Comparison of ENCODE assay signal across 22 cellular contexts in the genomic region with DNA sequence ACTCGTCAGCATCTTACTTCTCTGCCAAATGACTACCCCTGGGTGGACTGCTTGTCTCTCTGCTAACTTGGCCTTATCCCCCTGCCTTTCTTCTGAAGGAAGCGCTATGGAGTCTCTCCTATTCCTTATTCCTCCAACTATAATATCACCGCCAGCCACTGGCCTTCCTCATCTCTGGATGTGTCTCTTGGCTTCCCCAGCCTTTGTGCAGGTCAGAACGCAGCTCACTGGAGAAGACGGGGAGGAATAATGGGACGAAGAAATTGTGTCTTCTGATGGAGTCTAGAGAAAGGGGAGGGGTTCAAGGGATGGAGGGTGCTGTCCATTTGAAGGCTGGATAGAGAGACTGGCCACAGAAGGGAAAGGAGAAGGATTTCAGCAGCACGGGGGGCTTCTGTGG. TPM values are rescaled to one million over a fixed set of nuclear protein-coding genes. Genes with fewer than 3 reads are reported as not detected.
"Had no signal": no experiment of that assay in that cellular context is flagged by ENCODE, and none has a peak within 500 bp of the region (broad histone marks: within the 10 kb centered on the region; RNA-seq: fewer than 3 reads in every experiment).

No MANE protein-coding gene starts in this region.

- H3K4me1 Mint-ChIP-seq: activated B cell treated with CpG ODN at 0.5 μM for 24 hours; activated CD4-positive, alpha-beta T cell treated with anti-CD3 and anti-CD28 coated beads for 36 hours; activated naive CD4-positive, alpha-beta T cell treated with anti-CD3 and anti-CD28 coated beads, Interleukin-2, amount 10 ng/mL, durations not matched to agents 7 days and 5 days; immature natural killer cell; stimulated activated naive CD8-positive, alpha-beta T cell treated with anti-CD3 and anti-CD28 coated beads, Interleukin-15, amount 100 ng/mL, for 72 hours had no signal

- H3K4me3 ChIP-seq: body of pancreas, cardiac muscle cell, hepatocyte, ovary, psoas muscle, tibial artery had no signal

- ATAC-seq: activated CD4-positive, alpha-beta T cell treated with anti-CD3 and anti-CD28 coated beads for 36 hours; body of pancreas; naive thymus-derived CD8-positive, alpha-beta T cell; stimulated activated naive CD8-positive, alpha-beta T cell treated with anti-CD3 and anti-CD28 coated beads, Interleukin-15, amount 100 ng/mL, for 72 hours had no signal

- H3K27ac ChIP-seq: body of pancreas, cardiac muscle cell, hepatocyte, ovary, psoas muscle, tibial artery had no signal

- H3K4me3 Mint-ChIP-seq: activated B cell treated with CpG ODN at 0.5 μM for 24 hours; activated CD4-positive, alpha-beta T cell treated with anti-CD3 and anti-CD28 coated beads for 36 hours; activated naive CD4-positive, alpha-beta T cell treated with anti-CD3 and anti-CD28 coated beads, Interleukin-2, amount 10 ng/mL, durations not matched to agents 7 days and 5 days; immature natural killer cell; mesothelial cell of epicardium; naive thymus-derived CD8-positive, alpha-beta T cell; stimulated activated naive CD8-positive, alpha-beta T cell treated with anti-CD3 and anti-CD28 coated beads, Interleukin-15, amount 100 ng/mL, for 72 hours; T-helper 1 cell treated with Interleukin-12 subunit alpha and Interleukin-12 subunit beta and Interleukin-4 antibody, amounts not matched to agents 30 μg/mL and 1 μg/mL, for 36 hours had no signal

- H3K4me2 ChIP-seq: hepatocyte had no signal

- H3K27ac Mint-ChIP-seq: activated B cell treated with CpG ODN at 0.5 μM for 24 hours; activated CD4-positive, alpha-beta T cell treated with anti-CD3 and anti-CD28 coated beads for 36 hours; activated naive CD4-positive, alpha-beta T cell treated with anti-CD3 and anti-CD28 coated beads, Interleukin-2, amount 10 ng/mL, durations not matched to agents 7 days and 5 days; immature natural killer cell; mesothelial cell of epicardium; naive thymus-derived CD8-positive, alpha-beta T cell; T-helper 1 cell treated with Interleukin-12 subunit alpha and Interleukin-12 subunit beta and Interleukin-4 antibody, amounts not matched to agents 30 μg/mL and 1 μg/mL, for 36 hours had no signal

- H3K27me3 Mint-ChIP-seq: activated B cell treated with CpG ODN at 0.5 μM for 24 hours; activated CD4-positive, alpha-beta T cell treated with anti-CD3 and anti-CD28 coated beads for 36 hours; naive thymus-derived CD8-positive, alpha-beta T cell; stimulated activated naive CD8-positive, alpha-beta T cell treated with anti-CD3 and anti-CD28 coated beads, Interleukin-15, amount 100 ng/mL, for 72 hours had no signal

- H3K27me3 ChIP-seq: body of pancreas, cardiac muscle cell, hepatocyte, ovary, tibial artery had no signal

- H3K9me3 Mint-ChIP-seq: activated B cell treated with CpG ODN at 0.5 μM for 24 hours; activated naive CD4-positive, alpha-beta T cell treated with anti-CD3 and anti-CD28 coated beads, Interleukin-2, amount 10 ng/mL, durations not matched to agents 7 days and 5 days; immature natural killer cell; mesothelial cell of epicardium; naive thymus-derived CD8-positive, alpha-beta T cell; stimulated activated naive CD8-positive, alpha-beta T cell treated with anti-CD3 and anti-CD28 coated beads, Interleukin-15, amount 100 ng/mL, for 72 hours; T-helper 1 cell treated with Interleukin-12 subunit alpha and Interleukin-12 subunit beta and Interleukin-4 antibody, amounts not matched to agents 30 μg/mL and 1 μg/mL, for 36 hours had no signal

- H3K9me3 ChIP-seq: body of pancreas, ovary, psoas muscle, tibial artery had no signal

- H3K4me1 ChIP-seq: body of pancreas, psoas muscle had no signal

- H2AFZ ChIP-seq: hepatocyte had no signal

- DNase-seq: activated CD4-positive, alpha-beta T cell treated with anti-CD3 and anti-CD28 coated beads for 36 hours; activated CD4-positive, alpha-beta T cell treated with anti-CD3 and anti-CD28 coated beads, Interleukin-2, amount 50 U/mL, for 4 hours; activated naive CD4-positive, alpha-beta T cell treated with anti-CD3 and anti-CD28 coated beads, Interleukin-2, amount 10 ng/mL, durations not matched to agents 7 days and 5 days; activated T-cell treated with anti-CD3 and anti-CD28 coated beads for 4 hours; body of pancreas; effector memory CD4-positive, alpha-beta T cell; foreskin melanocyte; glutamatergic neuron; immature natural killer cell; mammary epithelial cell; stimulated activated CD4-positive, alpha-beta T cell treated with anti-CD3 and anti-CD28 coated beads, Interleukin-12 subunit alpha, Interleukin-12 subunit beta, amount 100 ng/mL, for 4 hours; stimulated activated CD4-positive, alpha-beta T cell treated with anti-CD3 and anti-CD28 coated beads, Interleukin-4, amount 100 ng/mL, for 4 hours; stimulated activated naive CD8-positive, alpha-beta T cell treated with anti-CD3 and anti-CD28 coated beads, Interleukin-15, amount 100 ng/mL, for 72 hours had no signal

- H3K36me3 ChIP-seq: cardiac muscle cell, ovary, tibial artery had no signal

- H3K36me3 Mint-ChIP-seq: activated naive CD4-positive, alpha-beta T cell treated with anti-CD3 and anti-CD28 coated beads, Interleukin-2, amount 10 ng/mL, durations not matched to agents 7 days and 5 days; immature natural killer cell; mesothelial cell of epicardium; naive thymus-derived CD8-positive, alpha-beta T cell had no signal

RNA-seq across cellular contexts. Expression of gene ITGA11, which starts 16.9 kb away (rescaled TPM):
- total RNA-seq: activated B cell treated with CpG ODN at 0.5 μM for 24 hours had no signal
- polyA plus RNA-seq: immature natural killer cell had no signal
